Comparison of ENCODE assay signal across 15 cellular contexts in the genomic region with DNA sequence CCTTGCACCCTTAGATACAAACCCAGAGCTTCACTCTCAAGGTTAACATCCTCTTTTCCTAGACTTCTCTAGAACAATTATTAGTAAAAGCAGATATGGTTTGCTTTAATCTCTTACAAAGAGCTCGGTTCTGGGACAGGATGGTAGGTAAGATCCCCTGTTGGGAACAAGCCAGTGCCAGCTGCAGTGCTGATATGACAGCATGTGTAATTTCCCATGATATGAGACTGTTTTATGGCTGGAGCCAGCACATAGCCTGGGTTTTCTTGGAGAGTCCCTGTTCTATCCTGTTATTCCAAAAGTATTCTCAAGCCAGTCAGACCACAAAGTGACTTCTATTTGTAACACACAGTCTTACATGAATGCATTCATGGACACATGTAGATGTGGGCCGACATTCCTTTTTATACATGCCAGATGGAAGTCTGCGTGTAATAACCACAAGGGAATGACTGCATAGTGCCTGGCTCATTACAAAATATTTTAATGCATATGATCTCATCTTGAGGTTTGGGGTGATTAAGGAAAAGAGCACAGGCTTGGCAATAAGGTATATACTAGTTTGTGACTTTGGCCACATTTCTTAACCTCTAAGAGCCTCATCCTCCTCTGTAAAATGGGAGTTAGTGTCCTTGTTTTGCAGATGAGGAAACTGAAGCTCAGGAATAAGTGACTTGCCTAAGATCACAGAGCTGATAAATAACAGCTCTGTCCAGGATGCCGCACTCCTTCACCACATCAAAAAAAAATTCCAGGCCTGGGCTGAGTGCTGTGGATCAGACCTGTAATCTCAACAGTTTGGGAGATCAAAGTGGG. TPM values are rescaled to one million over a fixed set of nuclear protein-coding genes. Genes with fewer than 3 reads are reported as not detected.
DNase-seq lines count a peak whose midpoint lies in the region; ATAC-seq and TF ChIP-seq lines count a peak whose summit lies in the region.
"Had no signal": no experiment of that assay in that cellular context is flagged by ENCODE, and none has a peak within 500 bp of the region (broad histone marks: within the 10 kb centered on the region; RNA-seq: fewer than 3 reads in every experiment).

No MANE protein-coding gene starts in this region.

- DNase-seq in AG09319 (ENCODE audit: extremely low read depth, low read depth), result peak; percentile 87
- peak; percentile 90 for DNase-seq in NCI-H226
- DNase-seq in colonic mucosa, result no peak
- no peak for DNase-seq in NCI-H1417 (lab: John Stamatoyannopoulos, UW)
- no peak for DNase-seq in Right ventricle myocardium inferior (ENCODE audit: missing footprints)
- no peak for DNase-seq in GM19238 (ENCODE audit: insufficient read length, low spot score)
- no peak for DNase-seq in NCI-H774 (lab: John Stamatoyannopoulos, UW)
- DNase-seq: CD8-positive, alpha-beta T cell; left cardiac atrium; NCI-H1048; NK-92 treated with Interleukin-12 subunit alpha and Interleukin-12 subunit beta, amount 100 ng/mL, for 24 hours; WERI-Rb-1 had no signal

- TF ChIP-seq CTCF in AG09319 (IDR thresholded peaks at IDR 0.05; ENCODE audit: low read depth, low read length), result no peak
- no peak for TF ChIP-seq CTCF in colonic mucosa (IDR thresholded peaks at IDR 0.05)

- intact Hi-C loops in colonic mucosa (cut with DNase I) (no loop called here), Right ventricle myocardium inferior (cut with DNase I) (no loop called here)

- H3K27me3 ChIP-seq in colonic mucosa, result no peaks in the 10 kb centered on the region
- no peaks in the 10 kb centered on the region for H3K27me3 ChIP-seq in muscle layer of duodenum (ENCODE audit: low read depth, low read length)

- H3K9me3 ChIP-seq in colonic mucosa (no peaks in the 10 kb centered on the region), muscle layer of duodenum (ENCODE audit: control insufficient read depth in 1 of 2, low read length in 2 of 2) (no peaks in the 10 kb centered on the region)

- H3K4me3 ChIP-seq in colonic mucosa (no peak overlapping the region), muscle layer of duodenum (ENCODE audit: low read depth in 1 of 2, low read length in 2 of 2) (no peak overlapping the region)
- H3K4me3 ChIP-seq: GM12878 had no signal

- ATAC-seq in Right ventricle myocardium inferior, result no peak
- ATAC-seq: CD8-positive, alpha-beta T cell; GM12878 had no signal

- no peaks in the 10 kb centered on the region for H3K36me3 ChIP-seq in colonic mucosa
- H3K36me3 ChIP-seq in muscle layer of duodenum (ENCODE audit: control insufficient read depth in 1 of 2, insufficient read depth in 2 of 2, low read length in 2 of 2), result peaks cover 0 to 9% of the 10 kb centered on the region in 2 donors
- H3K36me3 ChIP-seq: WERI-Rb-1 had no signal

- peak overlapping the region; percentile 11 for H3K27ac ChIP-seq in colonic mucosa
- H3K27ac ChIP-seq in muscle layer of duodenum (ENCODE audit: low read length), result peak overlapping the region; percentile 6
- H3K27ac ChIP-seq: parathyroid adenoma, WERI-Rb-1 had no signal

- H3K4me1 ChIP-seq in colonic mucosa (no peaks in the 10 kb centered on the region), muscle layer of duodenum (ENCODE audit: control insufficient read depth in 1 of 2, insufficient read depth in 2 of 2, low read length in 2 of 2) (peaks cover 19 to 48% of the 10 kb centered on the region in 2 donors)
- H3K4me1 ChIP-seq: parathyroid adenoma had no signal

- no peak overlapping the region for H3K9ac ChIP-seq in colonic mucosa (ENCODE audit: low read depth in 2 of 2, low read length in 2 of 2)
- H3K9ac ChIP-seq: parathyroid adenoma had no signal

RNA-seq across cellular contexts. Expression of gene CLMP, which starts 21.8 kb away (rescaled TPM):
- total RNA-seq in colonic mucosa, result 10 to 100 TPM in 1 of 2 donors, 1 to 10 TPM in 1; 3.3 to 13.2 TPM
- total RNA-seq in Right ventricle myocardium inferior, result 8.6 TPM

Comparison
In these comparisons a context has a peak if more than half of its experiments do, and no peak if none do; other contexts are left out.
1. DNase-seq: peak in AG09319 (single experiment) and NCI-H226 (single experiment); none in colonic mucosa (single experiment), NCI-H1417 (0 of 3), Right ventricle myocardium inferior (single experiment), GM19238 (single experiment) and NCI-H774 (single experiment).